ENCODE assay signal across 29 cellular contexts in genomic region chr9:136216541-136217240, GRCh38. TPM values are rescaled to one million over a fixed set of nuclear protein-coding genes. Genes with fewer than 3 reads are reported as not detected.
"Had no signal": no experiment of that assay in that cellular context is flagged by ENCODE, and none has a peak within 500 bp of the region (broad histone marks: within the 10 kb centered on the region; RNA-seq: fewer than 3 reads in every experiment).

No MANE protein-coding gene starts in this region.

- H3K36me3 ChIP-seq: breast epithelium had no signal

- H3K27ac ChIP-seq: adrenal gland, body of pancreas, breast epithelium, PC-9, RWPE1 had no signal

- H3K27me3 ChIP-seq: adrenal gland, body of pancreas, breast epithelium had no signal

- H3K4me2 ChIP-seq: PC-9 had no signal

- H3K4me3 ChIP-seq: adrenal gland, body of pancreas, breast epithelium, PC-9 had no signal

- H3K4me1 ChIP-seq: adrenal gland, body of pancreas, breast epithelium had no signal

- FAIRE-seq: astrocyte, RCC 7860 had no signal

- H3K9me3 ChIP-seq: breast epithelium had no signal

- DNase-seq: activated CD4-positive, alpha-beta T cell treated with anti-CD3 and anti-CD28 coated beads, Interleukin-2, amount 10 ng/mL, durations not matched to agents 24 days and 14 days; activated CD4-positive, alpha-beta T cell treated with anti-CD3 and anti-CD28 coated beads, Interleukin-2, amount 50 U/mL, for 4 hours; activated CD8-positive, alpha-beta T cell treated with anti-CD3 and anti-CD28 coated beads for 36 hours; activated gamma-delta T cell treated with Interleukin-2 at 50 U/mL for 16 hours; activated naive CD4-positive, alpha-beta T cell treated with anti-CD3 and anti-CD28 coated beads for 36 hours; activated T-cell treated with anti-CD3 and anti-CD28 coated beads, Interleukin-2, amount 50 U/mL, for 24 hours; adrenal gland; body of pancreas; NCI-H1105; NCI-H1417 treated with DMSO at 0.1 percent for 48 hours; NCI-H187 treated with DMSO at 0.1 percent for 48 hours; NCI-H2081; NCI-H2171 treated with DMSO at 0.1 percent for 48 hours; NCI-H345; NCI-H524 treated with DMSO at 0.1 percent for 48 hours; NK-92 treated with Interleukin-12 subunit alpha and Interleukin-12 subunit beta, amount 100 ng/mL, for 24 hours; PC-9; Right ventricle myocardium superior; SW 1271; T-helper 1 cell; T-helper 2 cell; T-helper 9 cell had no signal

RNA-seq across cellular contexts. Expression of gene LHX3, which starts 11.8 kb away (rescaled TPM):
- total RNA-seq: activated CD4-positive, alpha-beta T cell treated with anti-CD3 and anti-CD28 coated beads, Interleukin-2, amount 10 ng/mL, durations not matched to agents 24 days and 14 days; activated CD8-positive, alpha-beta memory T cell treated with anti-CD3 and anti-CD28 coated beads for 36 hours; activated CD8-positive, alpha-beta T cell treated with anti-CD3 and anti-CD28 coated beads for 36 hours; activated naive CD4-positive, alpha-beta T cell treated with anti-CD3 and anti-CD28 coated beads for 36 hours; activated T-helper 1 cell treated with anti-CD3 and anti-CD28 coated beads, Interleukin-12 subunit alpha, Interleukin-12 subunit beta, Interleukin-2, Interleukin-4 antibody, amounts not matched to agents 30 ng/mL and 10 ng/mL and 1 ng/mL, durations not matched to agents 14 hours and 24 hours and 36 hours; adrenal gland; astrocyte; body of pancreas; breast epithelium; cardiac septum; Right ventricle myocardium superior had no signal
- polyA plus RNA-seq: adrenal gland had no signal
